In genomic region chr2:84999467-85000064, GRCh38 we compare ENCODE assay signal across 11 cellular contexts. TPM values are rescaled to one million over a fixed set of nuclear protein-coding genes. Genes with fewer than 3 reads are reported as not detected.
DNase-seq lines count a peak whose midpoint lies in the region; ATAC-seq and TF ChIP-seq lines count a peak whose summit lies in the region.
"Had no signal": no experiment of that assay in that cellular context is flagged by ENCODE, and none has a peak within 500 bp of the region (broad histone marks: within the 10 kb centered on the region; RNA-seq: fewer than 3 reads in every experiment).

No MANE protein-coding gene starts in this region.

- no peak for TF ChIP-seq POLR2A in erythroblast (IDR thresholded peaks at IDR 0.05; ENCODE audit: low read length)

- H3K4me3 Mint-ChIP-seq in effector memory CD8-positive, alpha-beta T cell, result peak overlapping the region in 1 of 2 donors; percentile 21
- no peak overlapping the region for H3K4me3 Mint-ChIP-seq in GM23338

- H3K36me3 ChIP-seq in GM23338 (ENCODE audit: insufficient read depth), result no peaks in the 10 kb centered on the region; the same call in 1 of the 2 replicates
- H3K36me3 ChIP-seq in osteoblast (ENCODE audit: insufficient read depth, low read length), result peaks cover 3% of the 10 kb centered on the region

- no peak overlapping the region for H2AFZ ChIP-seq in GM23338
- no peak overlapping the region for H2AFZ ChIP-seq in osteoblast (ENCODE audit: low read length)

- H3K9me3 ChIP-seq in osteoblast (ENCODE audit: low read depth, low read length), result no peaks in the 10 kb centered on the region
- H3K9me3 ChIP-seq: tibial nerve had no signal

- peaks cover 3% of the 10 kb centered on the region; the same call in 1 of the 2 replicates for H3K4me1 ChIP-seq in GM23338 (ENCODE audit: insufficient read depth)
- H3K4me1 ChIP-seq in osteoblast (ENCODE audit: insufficient read depth, low read length), result peaks cover 8% of the 10 kb centered on the region

- H4K20me1 ChIP-seq in GM23338 (replicated peaks; ENCODE audit: insufficient read depth), result peaks cover 87% of the 10 kb centered on the region
- H4K20me1 ChIP-seq in osteoblast (ENCODE audit: insufficient read depth, low read length), result peaks cover 54% of the 10 kb centered on the region

- no peaks in the 10 kb centered on the region for H3K9me2 ChIP-seq in GM23338 (ENCODE audit: insufficient read depth)

- H3K27ac ChIP-seq in GM23338 (ENCODE audit: low read depth) (no peak overlapping the region), osteoblast (ENCODE audit: low read depth, low read length) (no peak overlapping the region)
- H3K27ac ChIP-seq: tibial nerve had no signal

- no peaks in the 10 kb centered on the region for H3K9me3 Mint-ChIP-seq in effector memory CD8-positive, alpha-beta T cell
- peaks cover 4% of the 10 kb centered on the region; the same call in 2 of the 3 replicates for H3K9me3 Mint-ChIP-seq in GM23338

- H3K27me3 Mint-ChIP-seq in effector memory CD8-positive, alpha-beta T cell, result no peaks in the 10 kb centered on the region
- H3K27me3 Mint-ChIP-seq in GM23338 (ENCODE audit: insufficient read depth, low read depth, poor library complexity), result peaks cover 8% of the 10 kb centered on the region

- TF ChIP-seq CTCF in GM12865 (IDR thresholded peaks at IDR 0.05; ENCODE audit: insufficient read depth, low read depth, low read length, missing control alignments) (no peak), GM23338 (conservative IDR thresholded peaks at IDR 0.05; ENCODE audit: low read depth in 2 of 2) (no peak), osteoblast (IDR thresholded peaks at IDR 0.05; ENCODE audit: extremely low read depth, low read depth, low read length) (no peak)

- H3K79me2 ChIP-seq in GM23338 (replicated peaks; ENCODE audit: insufficient read depth) (peaks cover 99% of the 10 kb centered on the region), osteoblast (ENCODE audit: insufficient read depth, low read length) (peaks cover 97% of the 10 kb centered on the region)

- ATAC-seq in GM18870 (IDR thresholded peaks at IDR 0.05; ENCODE audit: unreplicated experiment) (peak; percentile 49), HG03196 (IDR thresholded peaks at IDR 0.05; ENCODE audit: unreplicated experiment) (peak; percentile 50), GM23338 (no peak)
- ATAC-seq in effector memory CD8-positive, alpha-beta T cell (replicated peaks), result no peak

- H3K4me3 ChIP-seq in GM12865 (ENCODE audit: low read depth, low read length) (no peak overlapping the region; the same call in none of the 2 replicates), GM23338 (no peak overlapping the region), osteoblast (ENCODE audit: insufficient read depth, low read length) (no peak overlapping the region)
- H3K4me3 ChIP-seq: tibial nerve had no signal

- 0 out of 2 replicates have a peak, but pooled peaks cover 7% of the 10 kb centered on the region for H3F3A ChIP-seq in GM23338 (replicated peaks; ENCODE audit: low read depth)

- H3K27ac Mint-ChIP-seq in effector memory CD8-positive, alpha-beta T cell, result peak overlapping the region; percentile 80 to 85
- H3K27ac Mint-ChIP-seq in GM23338, result no peak overlapping the region

- no peaks in the 10 kb centered on the region for H3K27me3 ChIP-seq in GM23338 (ENCODE audit: insufficient read depth)
- H3K27me3 ChIP-seq in osteoblast (ENCODE audit: insufficient read depth, low read length), result no peaks in the 10 kb centered on the region
- H3K27me3 ChIP-seq: tibial nerve had no signal

- peaks cover 15% of the 10 kb centered on the region for H3K36me3 Mint-ChIP-seq in effector memory CD8-positive, alpha-beta T cell (ENCODE audit: insufficient read depth)
- peaks cover 14% of the 10 kb centered on the region for H3K36me3 Mint-ChIP-seq in GM23338 (ENCODE audit: low read depth)

- peaks cover 32 to 64% of the 10 kb centered on the region in 2 donors for H3K4me1 Mint-ChIP-seq in effector memory CD8-positive, alpha-beta T cell (ENCODE audit: low read depth in 2 of 2)
- H3K4me1 Mint-ChIP-seq in GM23338, result 0 out of 3 replicates have a peak, but pooled peaks cover 7% of the 10 kb centered on the region

- DNase-seq in GM12865 (ENCODE audit: low read depth) (peak; percentile 13), GM23338 (ENCODE audit: low spot score) (no peak), erythroblast (lab: John Stamatoyannopoulos, UW) (no peak), KG1 (lab: John Stamatoyannopoulos, UW) (no peak), osteoblast (ENCODE audit: insufficient read length, low spot score, missing footprints) (no peak)
- DNase-seq in effector memory CD8-positive, alpha-beta T cell, result no peak
- DNase-seq: Calu3, NCI-H526 had no signal

- H3K4me2 ChIP-seq in GM23338 (no peak overlapping the region), osteoblast (ENCODE audit: insufficient read depth, low read length) (no peak overlapping the region)

TF ChIP-seq in GM23338, 12 proteins besides CTCF, POLR2A, EP300 and RAD21 (continues in another document):
- TF ChIP-seq POLR2AphosphoS5 (IDR thresholded peaks at IDR 0.05; ENCODE audit: low read depth), result no peak
- TF ChIP-seq CREB1 (CRISPR knock-in tag; IDR thresholded peaks at IDR 0.05; ENCODE audit: low read depth), result no peak
- TF ChIP-seq STAT1 (IDR thresholded peaks at IDR 0.05; ENCODE audit: unreplicated experiment), result no peak
- no peak for TF ChIP-seq ZNF114 (CRISPR knock-in tag; IDR thresholded peaks at IDR 0.05)
- no peak for TF ChIP-seq ZNF462 (CRISPR knock-in tag; IDR thresholded peaks at IDR 0.05)
- no peak for TF ChIP-seq ETS1 (IDR thresholded peaks at IDR 0.05)
- no peak for TF ChIP-seq ZNF331 (CRISPR knock-in tag; IDR thresholded peaks at IDR 0.05; ENCODE audit: low read depth)
- TF ChIP-seq NANOG (IDR thresholded peaks at IDR 0.05; ENCODE audit: borderline replicate concordance), result no peak

RNA-seq across cellular contexts. Expression of gene KCMF1, which starts 28.6 kb away (rescaled TPM):
- 120 and 129 TPM in 2 replicates for total RNA-seq in GM23338 (2014; rRNA removed; shearing (Covaris generic))
- polyA plus RNA-seq in GM23338 (2016; fragmentation: Nextera tagmentation; extraction: Ambion mirVana), result 29.3 and 39.4 TPM in 2 replicates
- total RNA-seq in osteoblast, result 68.7 and 74.2 TPM in 2 replicates

Comparison
In these comparisons a context has a peak if more than half of its experiments do, and no peak if none do; other contexts are left out.
1. ATAC-seq: peak in GM18870 (single experiment) and HG03196 (single experiment); none in effector memory CD8-positive, alpha-beta T cell (single experiment) and GM23338 (single experiment).